10 cellular contexts compared by ENCODE assay signal in genomic region chr3:186909078-186909853, GRCh38. TPM values are rescaled to one million over a fixed set of nuclear protein-coding genes. Genes with fewer than 3 reads are reported as not detected.
DNase-seq lines count a peak whose midpoint lies in the region; ATAC-seq, FAIRE-seq and TF ChIP-seq lines count a peak whose summit lies in the region.
"Had no signal": no experiment of that assay in that cellular context is flagged by ENCODE, and none has a peak within 500 bp of the region (broad histone marks: within the 10 kb centered on the region; RNA-seq: fewer than 3 reads in every experiment).

No MANE protein-coding gene starts in this region.

- H3K27me3 Mint-ChIP-seq in activated CD8-positive, alpha-beta T cell treated with anti-CD3 and anti-CD28 coated beads for 36 hours = no peaks in the 10 kb centered on the region
- H3K27me3 Mint-ChIP-seq in immature natural killer cell (ENCODE audit: low read depth in 3 of 3) = peaks cover 4 to 20% (median 9%) of the 10 kb centered on the region in 3 donors
- H3K27me3 Mint-ChIP-seq in stimulated activated naive B cell treated with anti-CD40 and anti-IgM and Interleukin-4, amounts not matched to agents 10 μg/mL and 1 μg/mL and 100 μg/mL, for 72 hours = no peaks in the 10 kb centered on the region

- peak overlapping the region; percentile 63 for H3K4me3 Mint-ChIP-seq in activated CD8-positive, alpha-beta T cell treated with anti-CD3 and anti-CD28 coated beads for 36 hours
- peak overlapping the region; percentile 63 to 85 (median 80) for H3K4me3 Mint-ChIP-seq in immature natural killer cell
- peak overlapping the region; percentile 61 for H3K4me3 Mint-ChIP-seq in stimulated activated naive B cell treated with anti-CD40 and anti-IgM and Interleukin-4, amounts not matched to agents 10 μg/mL and 1 μg/mL and 100 μg/mL, for 72 hours

- no peak for TF ChIP-seq CTCF in activated CD8-positive, alpha-beta T cell treated with anti-CD3 and anti-CD28 coated beads for 36 hours (IDR thresholded peaks at IDR 0.05)
- no peak for TF ChIP-seq CTCF in kidney (IDR thresholded peaks at IDR 0.05; ENCODE audit: borderline replicate concordance, extremely low read depth, insufficient read depth)

- H3K36me3 Mint-ChIP-seq in activated CD8-positive, alpha-beta T cell treated with anti-CD3 and anti-CD28 coated beads for 36 hours (ENCODE audit: low read depth) = peaks cover 25% of the 10 kb centered on the region
- H3K36me3 Mint-ChIP-seq in immature natural killer cell = peaks cover 0 to 36% (median 14%) of the 10 kb centered on the region in 3 donors
- peaks cover 17 to 24% of the 10 kb centered on the region in 2 donors for H3K36me3 Mint-ChIP-seq in stimulated activated naive B cell treated with anti-CD40 and anti-IgM and Interleukin-4, amounts not matched to agents 10 μg/mL and 1 μg/mL and 100 μg/mL, for 72 hours

- ATAC-seq in activated CD8-positive, alpha-beta T cell treated with anti-CD3 and anti-CD28 coated beads for 36 hours = peak; percentile 91
- peak; percentile 68 to 76 for ATAC-seq in stimulated activated naive B cell treated with anti-CD40 and anti-IgM and Interleukin-4, amounts not matched to agents 10 μg/mL and 1 μg/mL and 100 μg/mL, for 72 hours (replicated peaks)
- ATAC-seq in GM18861 (IDR thresholded peaks at IDR 0.05; ENCODE audit: unreplicated experiment) (no peak), HG03039 (IDR thresholded peaks at IDR 0.05; ENCODE audit: unreplicated experiment) (no peak)

- H3K27ac ChIP-seq in kidney (ENCODE audit: low read depth in 2 of 2, low read length in 2 of 2) = no peak overlapping the region
- H3K27ac ChIP-seq: RWPE1 had no signal

- H3K9me3 ChIP-seq in kidney (ENCODE audit: control insufficient read depth in 1 of 2, low read length in 2 of 2) = no peaks in the 10 kb centered on the region

- no peaks in the 10 kb centered on the region for H3K4me1 ChIP-seq in kidney (ENCODE audit: control insufficient read depth in 1 of 2, insufficient read depth in 1 of 2, low read depth in 1 of 2, low read length in 2 of 2)

- peak in 2 of 3 experiments; percentile 7 to 24 for DNase-seq in NCI-H1417 (lab: John Stamatoyannopoulos, UW)
- DNase-seq in NCI-H1417 treated with DMSO at 0.1 percent for 48 hours (lab: John Stamatoyannopoulos, UW) = no peak
- peak; percentile 91 for DNase-seq in activated CD8-positive, alpha-beta T cell treated with anti-CD3 and anti-CD28 coated beads for 36 hours
- peak; percentile 86 to 88 (median 88) for DNase-seq in immature natural killer cell
- DNase-seq in stimulated activated naive B cell treated with anti-CD40 and anti-IgM and Interleukin-4, amounts not matched to agents 10 μg/mL and 1 μg/mL and 100 μg/mL, for 72 hours = peak; percentile 50
- no peak for DNase-seq in kidney

- H3K9me3 Mint-ChIP-seq in activated CD8-positive, alpha-beta T cell treated with anti-CD3 and anti-CD28 coated beads for 36 hours = peaks cover 36% of the 10 kb centered on the region
- peaks cover 12 to 50% (median 29%) of the 10 kb centered on the region in 6 donors for H3K9me3 Mint-ChIP-seq in immature natural killer cell
- H3K9me3 Mint-ChIP-seq in stimulated activated naive B cell treated with anti-CD40 and anti-IgM and Interleukin-4, amounts not matched to agents 10 μg/mL and 1 μg/mL and 100 μg/mL, for 72 hours = peaks cover 30 to 35% of the 10 kb centered on the region in 2 donors

- peaks cover 26% of the 10 kb centered on the region for H3K4me1 Mint-ChIP-seq in activated CD8-positive, alpha-beta T cell treated with anti-CD3 and anti-CD28 coated beads for 36 hours (ENCODE audit: low read depth)
- peaks cover 51 to 67% of the 10 kb centered on the region in 2 donors for H3K4me1 Mint-ChIP-seq in immature natural killer cell
- peaks cover 14 to 21% of the 10 kb centered on the region in 2 donors for H3K4me1 Mint-ChIP-seq in stimulated activated naive B cell treated with anti-CD40 and anti-IgM and Interleukin-4, amounts not matched to agents 10 μg/mL and 1 μg/mL and 100 μg/mL, for 72 hours

- intact Hi-C loops in activated CD8-positive, alpha-beta T cell treated with anti-CD3 and anti-CD28 coated beads for 36 hours (cut with micrococcal nuclease) = no loop called here
- intact Hi-C loops in kidney (cut with DNase I) = no loop called here

- POLR2A ChIA-PET in activated CD8-positive, alpha-beta T cell treated with anti-CD3 and anti-CD28 coated beads for 36 hours (lab: Charles Lee) = interaction anchor here (0.6 to 1.8 kb wide), 4 partner anchors 23 to 117 kb away, joined by 3 to 5 read pairs (median 4); no protein-coding TSS in a partner anchor

- no peak overlapping the region for H3K4me3 ChIP-seq in kidney (ENCODE audit: low read length in 2 of 2)

- H3K36me3 ChIP-seq in kidney (ENCODE audit: control insufficient read depth in 1 of 2, insufficient read depth in 2 of 2, low read length in 2 of 2) = no peaks in the 10 kb centered on the region

- H3K27ac Mint-ChIP-seq in activated CD8-positive, alpha-beta T cell treated with anti-CD3 and anti-CD28 coated beads for 36 hours = peak overlapping the region; percentile 95
- H3K27ac Mint-ChIP-seq in immature natural killer cell = peak overlapping the region; percentile 85 to 94 (median 90)
- H3K27ac Mint-ChIP-seq in stimulated activated naive B cell treated with anti-CD40 and anti-IgM and Interleukin-4, amounts not matched to agents 10 μg/mL and 1 μg/mL and 100 μg/mL, for 72 hours = peak overlapping the region; percentile 90

- H3K9ac ChIP-seq in kidney (ENCODE audit: low read length in 2 of 2) = no peak overlapping the region

- no peak for FAIRE-seq in kidney (lab: Jason Lieb, UNC)
- FAIRE-seq: A204.1 had no signal

- CTCF ChIA-PET in activated CD8-positive, alpha-beta T cell treated with anti-CD3 and anti-CD28 coated beads for 36 hours (lab: Charles Lee) = interaction anchor here (0.9 to 1.4 kb wide), 5 partner anchors 10 to 256 kb away, joined by 3 to 5 read pairs (median 3); no protein-coding TSS in a partner anchor

RNA-seq across cellular contexts. Expression of gene ST6GAL1, which starts 21.1 kb away (rescaled TPM):
- total RNA-seq in activated CD8-positive, alpha-beta T cell treated with anti-CD3 and anti-CD28 coated beads for 36 hours = 10 to 100 TPM; 84.6 to 99.2 TPM
- polyA plus RNA-seq in immature natural killer cell (100 to 1,000 TPM in 1 of 3 donors, 10 to 100 TPM in 2; 49.8 to 142 (median 74.4) TPM), kidney (ENCODE audit: insufficient read depth, low read depth, low replicate concordance) (62.6 TPM)
- total RNA-seq in kidney = 236 TPM

Comparison
In these comparisons a context has a peak if more than half of its experiments do, and no peak if none do; other contexts are left out.
1. DNase-seq: peak in NCI-H1417 (2 of 3), activated CD8-positive, alpha-beta T cell treated with anti-CD3 and anti-CD28 coated beads for 36 hours (single experiment), immature natural killer cell (3 of 3) and stimulated activated naive B cell treated with anti-CD40 and anti-IgM and Interleukin-4, amounts not matched to agents 10 μg/mL and 1 μg/mL and 100 μg/mL, for 72 hours (single experiment); none in NCI-H1417 treated with DMSO at 0.1 percent for 48 hours (single experiment) and kidney (single experiment).
2. ATAC-seq: peak in activated CD8-positive, alpha-beta T cell treated with anti-CD3 and anti-CD28 coated beads for 36 hours (single experiment) and stimulated activated naive B cell treated with anti-CD40 and anti-IgM and Interleukin-4, amounts not matched to agents 10 μg/mL and 1 μg/mL and 100 μg/mL, for 72 hours (2 of 2); none in GM18861 (single experiment) and HG03039 (single experiment).
3. Peak in every context shown above with its lines, with median percentiles within 50 percentile points of each other: H3K27ac Mint-ChIP-seq and H3K4me3 Mint-ChIP-seq.